Comparison of ENCODE assay signal across 8 cellular contexts in genomic region chr3:123723527-123724168, GRCh38.
DNase-seq lines count a peak whose midpoint lies in the region; ATAC-seq and TF ChIP-seq lines count a peak whose summit lies in the region.

No MANE protein-coding gene starts in this region.

- H3K36me3 Mint-ChIP-seq in activated CD4-positive, alpha-beta memory T cell treated with anti-CD3 and anti-CD28 coated beads for 36 hours = no peaks in the 10 kb centered on the region
- no peaks in the 10 kb centered on the region for H3K36me3 Mint-ChIP-seq in type B pancreatic cell

- H3K27me3 Mint-ChIP-seq in activated CD4-positive, alpha-beta memory T cell treated with anti-CD3 and anti-CD28 coated beads for 36 hours = peaks cover 6% of the 10 kb centered on the region
- H3K27me3 Mint-ChIP-seq in type B pancreatic cell = peaks cover 10% of the 10 kb centered on the region

- ATAC-seq in HG03442 (IDR thresholded peaks at IDR 0.05; ENCODE audit: unreplicated experiment) (peak; percentile 77), GM18870 (IDR thresholded peaks at IDR 0.05; ENCODE audit: unreplicated experiment) (no peak)

- intact Hi-C loops in activated CD4-positive, alpha-beta memory T cell treated with anti-CD3 and anti-CD28 coated beads for 36 hours (cut with micrococcal nuclease) = loop anchor here (2.0 to 10.0 kb wide), 2 partner anchors 81 to 399 kb away; no protein-coding TSS in a partner anchor

- CTCF ChIA-PET in activated CD4-positive, alpha-beta memory T cell treated with anti-CD3 and anti-CD28 coated beads for 36 hours (lab: Charles Lee) = interaction anchor here (0.6 to 3.4 kb wide), 23 partner anchors 10 to 1084 kb away, joined by 3 to 33 read pairs (median 3); no protein-coding TSS in a partner anchor

- no peak overlapping the region for H3K4me3 ChIP-seq in epithelial cell of proximal tubule (ENCODE audit: low read depth, low read length)

- TF ChIP-seq CTCF in epithelial cell of proximal tubule (conservative IDR thresholded peaks at IDR 0.05; ENCODE audit: low read depth, low read length) = peak; percentile 88
- TF ChIP-seq CTCF in type B pancreatic cell (conservative IDR thresholded peaks at IDR 0.05) = peak; percentile 87

- H3K4me1 Mint-ChIP-seq in activated CD4-positive, alpha-beta memory T cell treated with anti-CD3 and anti-CD28 coated beads for 36 hours (ENCODE audit: low read depth) = no peaks in the 10 kb centered on the region
- H3K4me1 Mint-ChIP-seq in type B pancreatic cell (ENCODE audit: unreplicated experiment) = peaks cover 19% of the 10 kb centered on the region

- H3K4me3 Mint-ChIP-seq in activated CD4-positive, alpha-beta memory T cell treated with anti-CD3 and anti-CD28 coated beads for 36 hours = no peak overlapping the region
- no peak overlapping the region for H3K4me3 Mint-ChIP-seq in type B pancreatic cell

- H3K27ac Mint-ChIP-seq in activated CD4-positive, alpha-beta memory T cell treated with anti-CD3 and anti-CD28 coated beads for 36 hours = no peak overlapping the region
- H3K27ac Mint-ChIP-seq in type B pancreatic cell = no peak overlapping the region

- DNase-seq in GDM1 (lab: John Stamatoyannopoulos, UW) = peak; percentile 44
- peak; percentile 67 for DNase-seq in NCI-H69 (lab: John Stamatoyannopoulos, UW)
- peak; percentile 60 for DNase-seq in activated CD4-positive, alpha-beta memory T cell treated with anti-CD3 and anti-CD28 coated beads for 36 hours
- no peak for DNase-seq in epithelial cell of proximal tubule (ENCODE audit: low read depth)
- peak; percentile 95 for DNase-seq in myocyte (ENCODE audit: low read depth)
- peak; percentile 69 for DNase-seq in type B pancreatic cell (ENCODE audit: extremely low spot score, unreplicated experiment)

- POLR2A ChIA-PET in activated CD4-positive, alpha-beta memory T cell treated with anti-CD3 and anti-CD28 coated beads for 36 hours (lab: Charles Lee) = no interaction called here

- H3K9me3 Mint-ChIP-seq in activated CD4-positive, alpha-beta memory T cell treated with anti-CD3 and anti-CD28 coated beads for 36 hours = no peaks in the 10 kb centered on the region
- H3K9me3 Mint-ChIP-seq in type B pancreatic cell = no peaks in the 10 kb centered on the region
